27 cellular contexts compared by ENCODE assay signal in genomic region chr18:26697186-26697585, GRCh38.
"Had no signal": no experiment of that assay in that cellular context is flagged by ENCODE, and none has a peak within 500 bp of the region (broad histone marks: within the 10 kb centered on the region; RNA-seq: fewer than 3 reads in every experiment).

No MANE protein-coding gene starts in this region.

- H3K4me3 ChIP-seq: coronary artery, esophagus squamous epithelium, heart right ventricle, lower lobe of right lung, pancreas, smooth muscle cell, suprapubic skin, thyroid gland had no signal

- H3K36me3 ChIP-seq: esophagus squamous epithelium, heart right ventricle, lower lobe of right lung, pancreas, suprapubic skin, thyroid gland had no signal

- H3K27me3 ChIP-seq: heart right ventricle, pancreas, suprapubic skin, thyroid gland had no signal

- H3K27ac ChIP-seq: coronary artery, esophagus squamous epithelium, lower lobe of right lung, pancreas, suprapubic skin, thyroid gland had no signal

- H3K4me1 ChIP-seq: esophagus squamous epithelium, lower lobe of right lung, pancreas, suprapubic skin had no signal

- DNase-seq: dermis blood vessel endothelial cell; effector memory CD8-positive, alpha-beta T cell; erythroblast; esophagus squamous epithelium; foreskin melanocyte; glutamatergic neuron; heart right ventricle; hypothalamus; left ventricle myocardium superior; lower lobe of right lung; naive thymus-derived CD8-positive, alpha-beta T cell; nephron progenitor cell; occipital lobe; pancreas; retina; stimulated activated CD4-positive, alpha-beta T cell treated with anti-CD3 and anti-CD28 coated beads, Interleukin-12 subunit alpha, Interleukin-12 subunit beta, amount 100 ng/mL, for 4 hours; stimulated activated CD4-positive, alpha-beta T cell treated with anti-CD3 and anti-CD28 coated beads, Interleukin-1b, Interleukin-23, amount 100 ng/mL, for 48 hours; stimulated activated CD4-positive, alpha-beta T cell treated with anti-CD3 and anti-CD28 coated beads, Interleukin-4, amount 100 ng/mL, for 1 hour; stimulated activated CD8-positive, alpha-beta memory T cell treated with anti-CD3 and anti-CD28 coated beads, Interleukin-4, amount 100 ng/mL, for 48 hours; stimulated activated naive CD4-positive, alpha-beta T cell; stimulated activated naive CD8-positive, alpha-beta T cell treated with anti-CD3 and anti-CD28 coated beads, Interleukin-15, amount 100 ng/mL, for 72 hours; thyroid gland; trophoblast cell had no signal

- H3K9me3 ChIP-seq: lower lobe of right lung, pancreas, suprapubic skin, thyroid gland had no signal

- H3K4me2 ChIP-seq: smooth muscle cell had no signal

- ATAC-seq: effector memory CD8-positive, alpha-beta T cell; left ventricle myocardium superior; lower lobe of right lung; naive thymus-derived CD8-positive, alpha-beta T cell; pancreas; sciatic nerve; stimulated activated naive CD8-positive, alpha-beta T cell treated with anti-CD3 and anti-CD28 coated beads, Interleukin-15, amount 100 ng/mL, for 72 hours had no signal
